In the genomic region with DNA sequence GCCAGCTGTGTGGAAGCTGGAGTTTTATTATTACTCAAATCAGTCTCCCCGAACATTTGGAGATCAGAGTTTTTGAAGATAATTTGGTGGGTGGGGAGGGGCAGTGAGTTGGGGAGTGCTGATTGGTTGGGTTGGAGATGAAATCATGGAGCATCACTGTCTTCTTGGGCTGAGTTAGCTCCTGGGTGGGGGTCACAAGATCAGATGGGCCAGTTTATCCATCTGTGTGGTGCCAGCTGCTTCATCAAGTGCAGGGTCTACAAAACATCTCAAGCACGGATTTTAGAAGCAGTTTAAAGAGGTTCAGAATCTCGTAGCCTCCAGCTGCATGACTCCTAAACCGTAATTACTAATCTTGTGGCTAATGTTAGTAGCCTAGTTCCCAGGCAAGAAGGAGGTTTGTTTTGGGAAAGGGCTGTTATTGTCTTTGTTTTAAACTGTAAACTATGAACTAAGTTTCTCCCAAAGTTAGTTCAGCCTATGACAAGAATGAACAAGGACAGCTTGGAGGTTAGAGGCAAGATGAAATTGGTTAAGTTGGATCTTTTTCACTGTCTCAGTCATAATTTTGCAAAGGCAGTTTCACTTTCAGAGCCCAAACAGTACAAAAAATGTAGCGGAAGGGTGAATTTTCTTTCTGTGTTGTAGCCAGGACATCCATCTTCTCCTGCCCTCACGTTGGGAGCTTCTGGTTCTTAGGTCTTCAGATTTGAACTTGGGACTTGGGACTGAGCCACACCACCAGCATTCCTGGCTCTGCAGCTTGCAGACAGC, we compare ENCODE assay signal across 12 cellular contexts. TPM values are rescaled to one million over a fixed set of nuclear protein-coding genes. Genes with fewer than 3 reads are reported as not detected.
DNase-seq lines count a peak whose midpoint lies in the region; ATAC-seq and TF ChIP-seq lines count a peak whose summit lies in the region.
"Had no signal": no experiment of that assay in that cellular context is flagged by ENCODE, and none has a peak within 500 bp of the region (broad histone marks: within the 10 kb centered on the region; RNA-seq: fewer than 3 reads in every experiment).

No MANE protein-coding gene starts in this region.

- no peaks in the 10 kb centered on the region for H3K36me3 Mint-ChIP-seq in CD4-positive, alpha-beta T cell (ENCODE audit: low read depth)
- H3K36me3 Mint-ChIP-seq in nephron (ENCODE audit: low read depth): no peaks in the 10 kb centered on the region

- H3K27ac Mint-ChIP-seq in CD4-positive, alpha-beta T cell: peak overlapping the region; percentile 76
- peak overlapping the region in 2 of 3 experiments; percentile 44 to 53 for H3K27ac Mint-ChIP-seq in nephron

- no peak overlapping the region for H3K27ac ChIP-seq in CD4-positive, alpha-beta T cell (ENCODE audit: low read depth, low read length)
- H3K27ac ChIP-seq in HCT116 (ENCODE audit: low read depth, low read length): no peak overlapping the region
- H3K27ac ChIP-seq: body of pancreas had no signal

- H3K4me2 ChIP-seq in HCT116 (ENCODE audit: low read length): no peak overlapping the region

- no peak overlapping the region for H3K9ac ChIP-seq in HCT116 (ENCODE audit: low read length)

- no peak overlapping the region for H3K4me3 ChIP-seq in HCT116 (replicated peaks in 1 of 2; ENCODE audit: low read depth in 1 of 2, low read length in 2 of 2)
- H3K4me3 ChIP-seq: body of pancreas had no signal

- POLR2A ChIA-PET in CD4-positive, alpha-beta T cell (lab: Charles Lee): interaction anchor here (0.5 to 1.5 kb wide), 4 partner anchors 8 to 407 kb away, joined by 3 to 4 read pairs (median 4); no protein-coding TSS in a partner anchor
- POLR2A ChIA-PET in HCT116 (lab: Charles Lee): no interaction called here

- H3K4me1 Mint-ChIP-seq in CD4-positive, alpha-beta T cell (ENCODE audit: low read depth): peaks cover 18% of the 10 kb centered on the region
- peaks cover 12% of the 10 kb centered on the region for H3K4me1 Mint-ChIP-seq in nephron

- peak overlapping the region; percentile 86 for H3K4me3 Mint-ChIP-seq in CD4-positive, alpha-beta T cell
- no peak overlapping the region for H3K4me3 Mint-ChIP-seq in nephron

- no peaks in the 10 kb centered on the region for H3K9me3 Mint-ChIP-seq in CD4-positive, alpha-beta T cell
- H3K9me3 Mint-ChIP-seq in nephron: no peaks in the 10 kb centered on the region

- RAD21 ChIA-PET in HCT116 (lab: Charles Lee; ENCODE audit: low non-redundant PET in 1 of 2, low total read pairs in 2 of 2, uncharacterized antibody in 2 of 2, unreplicated experiment in 2 of 2): no interaction called here

- no peaks in the 10 kb centered on the region for H3K27me3 Mint-ChIP-seq in CD4-positive, alpha-beta T cell
- peaks cover 4% of the 10 kb centered on the region for H3K27me3 Mint-ChIP-seq in nephron (ENCODE audit: low read depth)

- no TSS peak for BruUV-seq in HCT116 (replicated peaks; lab: Mats Ljungman, UMichigan)

- no peak for TF ChIP-seq POLR2A in HCT116 (IDR thresholded peaks at IDR 0.05; ENCODE audit: borderline replicate concordance, extremely low read depth, insufficient read depth, insufficient read length)

- H3K9me3 ChIP-seq in CD4-positive, alpha-beta T cell (ENCODE audit: control insufficient read depth, low read length): no peaks in the 10 kb centered on the region
- H3K9me3 ChIP-seq in HCT116 (ENCODE audit: control insufficient read depth in 1 of 2, insufficient read depth in 1 of 2, low read depth in 1 of 2, low read length in 2 of 2): no peaks in the 10 kb centered on the region
- H3K9me3 ChIP-seq: body of pancreas had no signal

- no peak for TF ChIP-seq CTCF in CD4-positive, alpha-beta T cell (IDR thresholded peaks at IDR 0.05)
- TF ChIP-seq CTCF in HCT116 (IDR thresholded peaks at IDR 0.05 in 2 of 3, conservative IDR thresholded peaks at IDR 0.05 in 1 of 3; ENCODE audit: borderline replicate concordance in 1 of 3, insufficient read depth in 1 of 3, low read depth in 2 of 3, low read length in 2 of 3) (no peak), nephron (IDR thresholded peaks at IDR 0.05; ENCODE audit: unreplicated experiment in 3 of 3) (no peak)

- peak overlapping the region; percentile 64 for H2AFZ ChIP-seq in HCT116 (ENCODE audit: low read depth, low read length, poor library complexity, severe bottlenecking)

- no peaks in the 10 kb centered on the region for H3K9me2 ChIP-seq in HCT116 (ENCODE audit: insufficient read depth)

- H3K79me2 ChIP-seq in HCT116 (ENCODE audit: insufficient read depth, low read length): no peaks in the 10 kb centered on the region

- H3K36me3 ChIP-seq in HCT116 (ENCODE audit: control insufficient read depth in 1 of 2, insufficient read depth in 2 of 2, low read length in 2 of 2): no peaks in the 10 kb centered on the region

- CTCF ChIA-PET in CD4-positive, alpha-beta T cell (lab: Charles Lee): interaction anchor here (0.9 kb wide), 1 partner anchor 8 kb away, joined by 3 read pairs; no protein-coding TSS in a partner anchor
- CTCF ChIA-PET in HCT116 (lab: Charles Lee): no interaction called here

- no peaks in the 10 kb centered on the region for H4K20me1 ChIP-seq in HCT116 (ENCODE audit: insufficient read depth)

- DNase-seq in CD4-positive, alpha-beta T cell: no peak
- DNase-seq in HCT116 (ENCODE audit: low read depth, low spot score) (no peak), EL (no peak), NCI-H1694 (lab: John Stamatoyannopoulos, UW) (no peak), NCI-H2081 (lab: John Stamatoyannopoulos, UW) (no peak), SHP77 (lab: John Stamatoyannopoulos, UW) (no peak)
- peak; percentile 38 for DNase-seq in activated CD8-positive, alpha-beta memory T cell treated with anti-CD3 and anti-CD28 coated beads, Interleukin-2, amount 50 U/mL, for 48 hours
- DNase-seq: activated CD4-positive, alpha-beta T cell treated with anti-CD3 and anti-CD28 coated beads, Interleukin-2, amount 50 U/mL, for 1 hour; body of pancreas; mesendoderm; NCI-H187 treated with DMSO at 0.1 percent for 48 hours had no signal

- peaks cover 0 to 19% of the 10 kb centered on the region in 2 experiments; a peak in 2 of 4 replicates for H3K4me1 ChIP-seq in HCT116 (ENCODE audit: control insufficient read depth in 1 of 2, insufficient read depth in 2 of 2, low read length in 2 of 2)

- no peak for TF ChIP-seq RAD21 in HCT116 (IDR thresholded peaks at IDR 0.05; ENCODE audit: low read depth)

- intact Hi-C loops in CD4-positive, alpha-beta T cell (cut with DNase I, micrococcal nuclease): no loop called here
- intact Hi-C loops in HCT116 (cut with micrococcal nuclease): no loop called here

- H3K27me3 ChIP-seq in CD4-positive, alpha-beta T cell (ENCODE audit: control insufficient read depth, insufficient read depth, low read length): no peaks in the 10 kb centered on the region
- H3K27me3 ChIP-seq in HCT116 (ENCODE audit: insufficient read depth, low read length): no peaks in the 10 kb centered on the region
- H3K27me3 ChIP-seq: body of pancreas had no signal

- ATAC-seq in CD4-positive, alpha-beta T cell (ENCODE audit: poor library complexity): no peak
- no peak for ATAC-seq in HCT116
- ATAC-seq: body of pancreas had no signal

TF ChIP-seq in HCT116, 20 proteins besides CTCF, POLR2A, EP300 and RAD21:
- TF ChIP-seq CEBPB (IDR thresholded peaks at IDR 0.05; ENCODE audit: low read depth) (no peak), ZNF274 (IDR thresholded peaks at IDR 0.05; ENCODE audit: low read depth, low read length) (no peak), JUND (IDR thresholded peaks at IDR 0.05) (no peak)

RNA-seq across cellular contexts. Expression of a gene that starts 43.1 kb away (rescaled TPM):
- 100 to 1,000 TPM; 851 to 874 TPM for total RNA-seq in CD4-positive, alpha-beta T cell
- total RNA-seq in HCT116 (2021; ENCODE audit: unreplicated experiment): 82.2 TPM
- polyA plus RNA-seq in HCT116 (2012): 119 and 155 TPM in 2 replicates

Comparison
In these comparisons a context has a peak if more than half of its experiments do, and no peak if none do; other contexts are left out.
1. RNA of a gene that starts 43.1 kb away (total RNA-seq): 851 to 874 TPM in CD4-positive, alpha-beta T cell; 82.2 TPM in HCT116 (single experiment); every median in the first group is over 10 times any median in the second.